ENCODE assay signal across 1 cellular context in the genomic region with DNA sequence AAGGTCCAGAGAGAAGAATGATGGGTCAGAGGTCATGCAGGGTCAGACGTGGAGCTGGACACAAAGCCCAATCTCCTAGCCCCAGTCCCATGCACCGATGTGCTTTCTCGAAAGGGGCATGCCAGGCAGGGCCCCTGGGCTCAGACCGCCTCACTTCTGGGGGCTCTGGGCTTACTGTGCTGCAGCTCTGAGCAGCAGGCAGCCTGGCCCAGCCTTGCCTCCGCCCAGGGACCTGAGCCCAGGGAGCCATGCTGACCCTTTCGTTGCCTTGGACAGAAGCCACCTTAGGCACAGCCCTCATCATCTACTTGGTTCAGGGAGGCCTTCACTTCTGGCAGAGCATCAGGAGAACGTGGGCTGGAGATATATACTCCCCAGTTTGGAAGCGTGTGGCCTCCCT.
TF ChIP-seq lines count a peak whose summit lies in the region.

No MANE protein-coding gene starts in this region.

TF ChIP-seq in IMR-90, 13 proteins besides CTCF, POLR2A, EP300 and RAD21:
- no peak for TF ChIP-seq RCOR1 (IDR thresholded peaks at IDR 0.05; ENCODE audit: insufficient replicate concordance, low read length)
- TF ChIP-seq ELK1 (IDR thresholded peaks at IDR 0.05; ENCODE audit: borderline replicate concordance, low read depth, low read length) = no peak
- TF ChIP-seq MAZ (IDR thresholded peaks at IDR 0.05; ENCODE audit: borderline replicate concordance, low read depth, low read length) = no peak
- no peak for TF ChIP-seq BHLHE40 (IDR thresholded peaks at IDR 0.05; ENCODE audit: low read depth, low read length)
- TF ChIP-seq CEBPB (IDR thresholded peaks at IDR 0.05; ENCODE audit: low read depth, low read length) = no peak
- TF ChIP-seq MAFK (IDR thresholded peaks at IDR 0.05; ENCODE audit: low read depth, low read length) = no peak
